In genomic region chr14:100144645-100144995, GRCh38 we compare ENCODE assay signal across 27 cellular contexts. TPM values are rescaled to one million over a fixed set of nuclear protein-coding genes. Genes with fewer than 3 reads are reported as not detected.
DNase-seq lines count a peak whose midpoint lies in the region; ATAC-seq, FAIRE-seq and TF ChIP-seq lines count a peak whose summit lies in the region.
"Had no signal": no experiment of that assay in that cellular context is flagged by ENCODE, and none has a peak within 500 bp of the region (broad histone marks: within the 10 kb centered on the region; RNA-seq: fewer than 3 reads in every experiment).

No MANE protein-coding gene starts in this region.

- intact Hi-C loops in HepG2 (cut with micrococcal nuclease; ENCODE audit: unreplicated experiment) = no loop called here

- no peak for TF ChIP-seq CTCF in HepG2 (CRISPR knock-in tag; IDR thresholded peaks at IDR 0.05)

- no peaks in the 10 kb centered on the region for H3K79me2 ChIP-seq in HepG2 (ENCODE audit: insufficient read depth, low read length)
- no peaks in the 10 kb centered on the region for H3K79me2 ChIP-seq in Karpas-422 (ENCODE audit: low read length)

- H3K4me1 Mint-ChIP-seq in activated naive CD8-positive, alpha-beta T cell treated with anti-CD3 and anti-CD28 coated beads, Interleukin-2, amount 50 U/mL, for 24 hours = peaks cover 15% of the 10 kb centered on the region
- peaks cover 35% of the 10 kb centered on the region for H3K4me1 Mint-ChIP-seq in stimulated activated effector memory CD8-positive, alpha-beta T cell treated with anti-CD3 and anti-CD28 coated beads, Interleukin-12 subunit alpha, Interleukin-12 subunit beta, amount 100 ng/mL, for 72 hours

- CTCF ChIA-PET in HepG2 (lab: Yijun Ruan, JAX; ENCODE audit: low intra/inter-chr PET ratio, low total read pairs) = no interaction called here

- BruUV-seq in HepG2 (replicated peaks; lab: Mats Ljungman, UMichigan) = no TSS peak

- peaks cover 5% of the 10 kb centered on the region for H3K36me3 Mint-ChIP-seq in activated naive CD8-positive, alpha-beta T cell treated with anti-CD3 and anti-CD28 coated beads, Interleukin-2, amount 50 U/mL, for 24 hours (ENCODE audit: low read depth)
- peaks cover 84% of the 10 kb centered on the region for H3K36me3 Mint-ChIP-seq in stimulated activated effector memory CD8-positive, alpha-beta T cell treated with anti-CD3 and anti-CD28 coated beads, Interleukin-12 subunit alpha, Interleukin-12 subunit beta, amount 100 ng/mL, for 72 hours
- H3K36me3 Mint-ChIP-seq: WTC11 had no signal

- in situ Hi-C loops in HepG2 (cut with HindIII; ENCODE audit: extremely low pct_ligation_motif_present, low pct_unique_long_range_greater_than_20kb) = loop anchor here (5.0 kb wide), 1 partner anchor 48 kb away; no protein-coding TSS in a partner anchor

- TF ChIP-seq POLR2A in HepG2 (IDR thresholded peaks at IDR 0.05; ENCODE audit: insufficient read depth in 1 of 2, low read depth in 2 of 2, low read length in 2 of 2) = no peak

- H3K4me2 ChIP-seq in HepG2 (ENCODE audit: low read depth, low read length) (peak overlapping the region; percentile 88), Karpas-422 (ENCODE audit: low read depth, low read length, poor library complexity, severe bottlenecking) (no peak overlapping the region)

- peak overlapping the region; percentile 70 for H3K27ac ChIP-seq in KOPT-K1 (ENCODE audit: low read depth, low read length, poor library complexity, severe bottlenecking)
- peak overlapping the region; percentile 97 for H3K27ac ChIP-seq in HepG2 (ENCODE audit: extremely low read length, insufficient read depth, low read length)
- no peak overlapping the region for H3K27ac ChIP-seq in Karpas-422 (ENCODE audit: low read length)
- H3K27ac ChIP-seq: ovary, tibial artery had no signal

- H3K9me3 Mint-ChIP-seq in activated naive CD8-positive, alpha-beta T cell treated with anti-CD3 and anti-CD28 coated beads, Interleukin-2, amount 50 U/mL, for 24 hours = no peaks in the 10 kb centered on the region
- H3K9me3 Mint-ChIP-seq in stimulated activated effector memory CD8-positive, alpha-beta T cell treated with anti-CD3 and anti-CD28 coated beads, Interleukin-12 subunit alpha, Interleukin-12 subunit beta, amount 100 ng/mL, for 72 hours = no peaks in the 10 kb centered on the region
- H3K9me3 Mint-ChIP-seq: activated T-helper 2 cell treated with anti-CD3 and anti-CD28 coated beads, Interferon-gamma antibody, Interleukin-2, Interleukin-4, amounts not matched to agents 10 μg/mL and 5 μg/mL and 100 μg/mL, durations not matched to agents 14 hours and 24 hours and 36 hours; IgD-negative memory B cell; WTC11 had no signal

- no peak for TF ChIP-seq EP300 in HepG2 (IDR thresholded peaks at IDR 0.05; ENCODE audit: low read depth in 2 of 2, low read length in 2 of 2)
- TF ChIP-seq EP300 in HepG2 (CRISPR knock-in tag; IDR thresholded peaks at IDR 0.05; ENCODE audit: borderline replicate concordance) = no peak

- TF ChIP-seq RAD21 in HepG2 (CRISPR knock-in tag; IDR thresholded peaks at IDR 0.05) = no peak

- no peaks in the 10 kb centered on the region for H3K9me3 ChIP-seq in KOPT-K1 (ENCODE audit: insufficient read depth, low read length, poor library complexity, severe bottlenecking)
- H3K9me3 ChIP-seq in HepG2 (ENCODE audit: low read length) = no peaks in the 10 kb centered on the region
- H3K9me3 ChIP-seq in Karpas-422 (ENCODE audit: low read length) = no peaks in the 10 kb centered on the region
- H3K9me3 ChIP-seq: MG63, ovary, tibial artery had no signal

- no peaks in the 10 kb centered on the region for H3K9me2 ChIP-seq in Karpas-422 (replicated peaks; ENCODE audit: insufficient read depth, low read length)

- H2AFZ ChIP-seq in HepG2 (ENCODE audit: low read length) (no peak overlapping the region), Karpas-422 (ENCODE audit: low read length) (no peak overlapping the region)

- POLR2A ChIA-PET in HepG2 (lab: Yijun Ruan, JAX) = interaction anchor here (1.8 to 3.3 kb wide), 2 partner anchors 11 to 48 kb away, joined by 10 to 33 read pairs; no protein-coding TSS in a partner anchor

- H3K27ac Mint-ChIP-seq in activated naive CD8-positive, alpha-beta T cell treated with anti-CD3 and anti-CD28 coated beads, Interleukin-2, amount 50 U/mL, for 24 hours = peak overlapping the region; percentile 42
- peak overlapping the region; percentile 64 for H3K27ac Mint-ChIP-seq in stimulated activated effector memory CD8-positive, alpha-beta T cell treated with anti-CD3 and anti-CD28 coated beads, Interleukin-12 subunit alpha, Interleukin-12 subunit beta, amount 100 ng/mL, for 72 hours
- H3K27ac Mint-ChIP-seq: activated T-helper 2 cell treated with anti-CD3 and anti-CD28 coated beads, Interferon-gamma antibody, Interleukin-2, Interleukin-4, amounts not matched to agents 10 μg/mL and 5 μg/mL and 100 μg/mL, durations not matched to agents 14 hours and 24 hours and 36 hours; WTC11 had no signal

- peak overlapping the region; percentile 75 for H3K9ac ChIP-seq in HepG2 (ENCODE audit: insufficient read depth, low read depth, low read length)
- H3K9ac ChIP-seq in Karpas-422 (ENCODE audit: low read length) = no peak overlapping the region

- no peak overlapping the region for H3K4me3 Mint-ChIP-seq in activated naive CD8-positive, alpha-beta T cell treated with anti-CD3 and anti-CD28 coated beads, Interleukin-2, amount 50 U/mL, for 24 hours
- H3K4me3 Mint-ChIP-seq in stimulated activated effector memory CD8-positive, alpha-beta T cell treated with anti-CD3 and anti-CD28 coated beads, Interleukin-12 subunit alpha, Interleukin-12 subunit beta, amount 100 ng/mL, for 72 hours = no peak overlapping the region
- H3K4me3 Mint-ChIP-seq: IgD-negative memory B cell, WTC11 had no signal

- H4K20me1 ChIP-seq in HepG2 (ENCODE audit: insufficient read depth, low read length) = no peaks in the 10 kb centered on the region
- H4K20me1 ChIP-seq in Karpas-422 (ENCODE audit: insufficient read depth, low read depth, low read length) = no peaks in the 10 kb centered on the region

- H3K4me1 ChIP-seq in HepG2 (ENCODE audit: insufficient read depth, low read length) = peaks cover 68% of the 10 kb centered on the region
- H3K4me1 ChIP-seq in Karpas-422 (ENCODE audit: low read length) = peaks cover 10% of the 10 kb centered on the region; the same call in 1 of the 2 replicates

- peak overlapping the region in 1 of 3 experiments; percentile 64; a peak in 1 of 6 replicates for H3K4me3 ChIP-seq in HepG2 (replicated peaks in 1 of 3; ENCODE audit: insufficient read depth in 1 of 3, low read depth in 2 of 3, low read length in 3 of 3)
- no peak overlapping the region for H3K4me3 ChIP-seq in Karpas-422 (ENCODE audit: low read length)
- H3K4me3 ChIP-seq: MG63, ovary, tibial artery had no signal

- DNase-seq in activated naive CD8-positive, alpha-beta T cell treated with anti-CD3 and anti-CD28 coated beads, Interleukin-2, amount 50 U/mL, for 24 hours = no peak
- DNase-seq in HepG2 (ENCODE audit: low spot score) = peak; percentile 27
- DNase-seq in stimulated activated effector memory CD8-positive, alpha-beta T cell treated with anti-CD3 and anti-CD28 coated beads, Interleukin-12 subunit alpha, Interleukin-12 subunit beta, amount 100 ng/mL, for 72 hours (ENCODE audit: low spot score in 2 of 2) = no peak
- no peak for DNase-seq in Karpas-422
- no peak for DNase-seq in germinal center (ENCODE audit: low spot score)
- DNase-seq: activated CD4-positive, alpha-beta T cell treated with anti-CD3 and anti-CD28 coated beads, Interleukin-2, amount 50 U/mL, for 48 hours; islet precursor cell; mammary epithelial cell; MG63; NCI-H1436; OCI-M1; ovary; SHP77; stimulated activated CD4-positive, alpha-beta T cell treated with anti-CD3 and anti-CD28 coated beads, Interleukin-12 subunit alpha, Interleukin-12 subunit beta, amount 100 ng/mL, for 4 hours; stimulated activated CD4-positive, alpha-beta T cell treated with anti-CD3 and anti-CD28 coated beads, Interleukin-4, amount 100 ng/mL, for 4 hours; stimulated activated naive CD4-positive, alpha-beta T cell treated with Interleukin-2 at 50 U/mL for 16 hours; T-helper 9 cell; tibial artery had no signal

- H3K27me3 Mint-ChIP-seq in activated naive CD8-positive, alpha-beta T cell treated with anti-CD3 and anti-CD28 coated beads, Interleukin-2, amount 50 U/mL, for 24 hours = peaks cover 2% of the 10 kb centered on the region
- H3K27me3 Mint-ChIP-seq: IgD-negative memory B cell had no signal

- H3K27me3 ChIP-seq in HepG2 (ENCODE audit: control insufficient read depth in 1 of 2, insufficient read depth in 2 of 2, low read length in 2 of 2) (no peaks in the 10 kb centered on the region), Karpas-422 (ENCODE audit: low read length) (no peaks in the 10 kb centered on the region)
- H3K27me3 ChIP-seq: MG63, ovary had no signal

- peak; percentile 18 for FAIRE-seq in HepG2 (lab: Jason Lieb, UNC)
- FAIRE-seq: GM19239 had no signal

- H3K36me3 ChIP-seq in KOPT-K1 (ENCODE audit: insufficient read depth, low read length) (peaks cover 62% of the 10 kb centered on the region), HepG2 (replicated peaks in 1 of 2; ENCODE audit: control insufficient read depth in 1 of 2, insufficient read depth in 2 of 2, low read length in 2 of 2) (no peaks in the 10 kb centered on the region), Karpas-422 (ENCODE audit: insufficient read depth, low read length) (no peaks in the 10 kb centered on the region)
- H3K36me3 ChIP-seq: MG63, ovary had no signal

- ATAC-seq in activated naive CD8-positive, alpha-beta T cell treated with anti-CD3 and anti-CD28 coated beads, Interleukin-2, amount 50 U/mL, for 24 hours = no peak
- no peak; the same call in 2 of the 3 replicates for ATAC-seq in HepG2
- no peak for ATAC-seq in stimulated activated effector memory CD8-positive, alpha-beta T cell treated with anti-CD3 and anti-CD28 coated beads, Interleukin-12 subunit alpha, Interleukin-12 subunit beta, amount 100 ng/mL, for 72 hours
- ATAC-seq in GM21423 (IDR thresholded peaks at IDR 0.05; ENCODE audit: unreplicated experiment) = no peak
- ATAC-seq in GM19467 (IDR thresholded peaks at IDR 0.05; ENCODE audit: unreplicated experiment) = no peak
- ATAC-seq: HCT116, WTC11 had no signal

- WGBS in HepG2 (ENCODE audit: low lambda C conversion rate) = 27% methylated on average over 3 of the region's 4 CpGs

RNA-seq across cellular contexts. Expression of gene DEGS2, which starts 14.8 kb away (rescaled TPM):
- total RNA-seq in HepG2 (2016; rRNA removed; fragmentation: Illumina TruSeq; extraction: Trizol) = 0.09 TPM in 1 of 2 replicates, not detected in the other
- total RNA-seq in HepG2 (2016; cell fraction: cytosol; rRNA removed; fragmentation: Illumina TruSeq; extraction: Trizol; ENCODE audit: low read depth) = 0.18 and 0.30 TPM in 2 replicates
- 0.04 TPM in 2 replicates for total RNA-seq in HepG2 (2016; cell fraction: insoluble cytoplasmic fraction; rRNA removed; fragmentation: Illumina TruSeq; extraction: Trizol)
- total RNA-seq in HepG2 (2016; cell fraction: membrane; rRNA removed; fragmentation: Illumina TruSeq; extraction: Trizol) = 0.07 and 0.19 TPM in 2 replicates
- total RNA-seq in HepG2 (2016; cell fraction: nucleus; rRNA removed; fragmentation: Illumina TruSeq; extraction: Trizol) = 0.12 and 0.28 TPM in 2 replicates
- polyA plus RNA-seq in HepG2 (2011; rRNA removed) = 0.09 and 0.14 TPM in 2 replicates
- polyA plus RNA-seq in HepG2 (2011; cell fraction: cytosol; rRNA removed) = 0.15 and 0.30 TPM in 2 replicates
- 1.6 and 2.0 TPM in 2 replicates for polyA plus RNA-seq in HepG2 (2011; cell fraction: nucleus; rRNA removed)
- polyA plus RNA-seq in HepG2 (2012) = 0.25 and 0.91 TPM in 2 replicates
- polyA plus RNA-seq in HepG2 (2016; cell fraction: cytosol; fragmentation: Illumina TruSeq; extraction: Trizol; ENCODE audit: low read depth) = not detected in 2 replicates
- polyA plus RNA-seq in HepG2 (2016; cell fraction: insoluble cytoplasmic fraction; fragmentation: Illumina TruSeq; extraction: Trizol; ENCODE audit: low read depth) = 0.07 TPM in 1 of 2 replicates, not detected in the other
- polyA plus RNA-seq in HepG2 (2016; cell fraction: membrane; fragmentation: Illumina TruSeq; extraction: Trizol; ENCODE audit: low read depth) = not detected in 2 replicates
- polyA plus RNA-seq in HepG2 (2016; cell fraction: nucleus; fragmentation: Illumina TruSeq; extraction: Trizol; ENCODE audit: insufficient read depth, low read depth) = 0.22 TPM in 1 of 2 replicates, not detected in the other
- 0.30 and 1.6 TPM in 2 replicates for polyA minus RNA-seq in HepG2 (2011; rRNA and poly(A)+ RNA removed; ENCODE audit: low replicate concordance)
- polyA minus RNA-seq in HepG2 (2011; cell fraction: cytosol; rRNA and poly(A)+ RNA removed) = 0.26 and 0.30 TPM in 2 replicates
- 0.37 and 0.90 TPM in 2 replicates for polyA minus RNA-seq in HepG2 (2011; cell fraction: nucleus; rRNA and poly(A)+ RNA removed)
- 0.43 TPM in 1 of 2 replicates, not detected in the other for total RNA-seq in Karpas-422 (2014; rRNA removed; shearing (Covaris generic); ENCODE audit: low replicate concordance)
- total RNA-seq: glomerular endothelial cell had no signal
